In the genomic region with DNA sequence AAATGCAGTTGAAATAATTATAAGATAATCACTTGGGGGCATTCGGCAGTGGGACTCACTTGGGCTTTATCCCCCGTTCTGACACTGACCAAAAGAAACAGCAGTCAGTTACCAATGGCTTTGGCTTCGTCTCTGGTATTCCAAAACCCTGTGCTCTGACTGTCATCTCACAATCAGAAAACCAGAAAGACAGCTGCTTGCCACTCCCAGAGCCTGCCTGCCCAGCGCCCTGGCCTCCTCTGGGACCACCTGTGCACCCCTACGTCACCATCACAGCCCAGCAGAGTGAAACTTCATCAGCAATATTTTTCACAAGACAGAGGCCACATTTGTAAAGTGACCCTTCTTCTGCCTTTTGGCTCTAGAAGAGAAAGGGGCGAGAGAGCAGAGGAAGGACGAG, we compare ENCODE assay signal across 32 cellular contexts.
"Had no signal": no experiment of that assay in that cellular context is flagged by ENCODE, and none has a peak within 500 bp of the region (broad histone marks: within the 10 kb centered on the region; RNA-seq: fewer than 3 reads in every experiment).

No MANE protein-coding gene starts in this region.

- H3K36me3 ChIP-seq: adrenal gland, esophagus squamous epithelium, gastroesophageal sphincter had no signal

- H3K27ac Mint-ChIP-seq: activated CD4-positive, alpha-beta memory T cell treated with anti-CD3 and anti-CD28 coated beads for 36 hours; activated CD4-positive, alpha-beta T cell treated with anti-CD3 and anti-CD28 coated beads for 36 hours; activated CD4-positive, alpha-beta T cell treated with anti-CD3 and anti-CD28 coated beads, Interleukin-2, amount 10 ng/mL, durations not matched to agents 24 days and 14 days; activated CD8-positive, alpha-beta memory T cell treated with anti-CD3 and anti-CD28 coated beads, Interleukin-2, amount 10 ng/mL, durations not matched to agents 7 days and 5 days; activated CD8-positive, alpha-beta T cell treated with anti-CD3 and anti-CD28 coated beads, Interleukin-2, amount 10 ng/mL, durations not matched to agents 7 days and 5 days; activated naive CD4-positive, alpha-beta T cell treated with anti-CD3 and anti-CD28 coated beads for 36 hours; activated naive CD4-positive, alpha-beta T cell treated with anti-CD3 and anti-CD28 coated beads, Interleukin-2, amount 50 U/mL, for 24 hours; activated naive CD8-positive, alpha-beta T cell treated with anti-CD3 and anti-CD28 coated beads for 36 hours; activated naive CD8-positive, alpha-beta T cell treated with anti-CD3 and anti-CD28 coated beads, Interleukin-2, amount 50 U/mL, for 24 hours; activated T-helper 1 cell treated with anti-CD3 and anti-CD28 coated beads, Interleukin-12 subunit alpha, Interleukin-12 subunit beta, Interleukin-2, Interleukin-4 antibody, amounts not matched to agents 30 ng/mL and 10 ng/mL and 1 ng/mL, durations not matched to agents 14 hours and 24 hours and 36 hours; activated T-helper 2 cell treated with anti-CD3 and anti-CD28 coated beads, Interferon-gamma antibody, Interleukin-2, Interleukin-4, amounts not matched to agents 10 μg/mL and 5 μg/mL and 100 μg/mL, durations not matched to agents 14 hours and 24 hours and 36 hours; effector memory CD8-positive, alpha-beta T cell had no signal

- H3K36me3 Mint-ChIP-seq: activated CD4-positive, alpha-beta memory T cell treated with anti-CD3 and anti-CD28 coated beads for 36 hours; activated CD8-positive, alpha-beta memory T cell treated with anti-CD3 and anti-CD28 coated beads, Interleukin-2, amount 10 ng/mL, durations not matched to agents 7 days and 5 days; activated naive CD4-positive, alpha-beta T cell treated with anti-CD3 and anti-CD28 coated beads, Interleukin-2, amount 50 U/mL, for 24 hours; activated naive CD8-positive, alpha-beta T cell treated with anti-CD3 and anti-CD28 coated beads for 36 hours had no signal

- H3K4me1 ChIP-seq: adrenal gland, body of pancreas, esophagus squamous epithelium, gastroesophageal sphincter had no signal

- H3K9me3 ChIP-seq: adrenal gland, body of pancreas, gastroesophageal sphincter had no signal

- DNase-seq: activated CD4-positive, alpha-beta memory T cell treated with anti-CD3 and anti-CD28 coated beads for 36 hours; activated CD4-positive, alpha-beta T cell treated with anti-CD3 and anti-CD28 coated beads for 36 hours; activated CD4-positive, alpha-beta T cell treated with anti-CD3 and anti-CD28 coated beads, Interleukin-2, amount 10 ng/mL, durations not matched to agents 24 days and 14 days; activated CD4-positive, CD25-positive, alpha-beta regulatory T cell; activated CD4-positive, CD25-positive, alpha-beta regulatory T cell treated with anti-CD3 and anti-CD28 coated beads, Interleukin-2, amount 50 U/mL, for 72 hours; activated CD8-positive, alpha-beta memory T cell treated with anti-CD3 and anti-CD28 coated beads, Interleukin-2, amount 10 ng/mL, durations not matched to agents 7 days and 5 days; activated CD8-positive, alpha-beta memory T cell treated with anti-CD3 and anti-CD28 coated beads, Interleukin-2, amount 50 U/mL, for 4 hours; activated CD8-positive, alpha-beta T cell treated with anti-CD3 and anti-CD28 coated beads, Interleukin-2, amount 10 ng/mL, durations not matched to agents 7 days and 5 days; activated effector memory CD4-positive, alpha-beta T cell treated with anti-CD3 and anti-CD28 coated beads, Interleukin-2, amount 50 U/mL, for 16 hours; activated naive CD4-positive, alpha-beta T cell treated with anti-CD3 and anti-CD28 coated beads for 36 hours; activated naive CD8-positive, alpha-beta T cell treated with anti-CD3 and anti-CD28 coated beads for 36 hours; activated naive CD8-positive, alpha-beta T cell treated with anti-CD3 and anti-CD28 coated beads, Interleukin-2, amount 50 U/mL, for 24 hours; activated T-cell treated with anti-CD3 and anti-CD28 coated beads, Interleukin-2, amount 50 U/mL, for 1 hour; activated T-cell treated with anti-CD3 and anti-CD28 coated beads, Interleukin-2, amount 50 U/mL, for 48 hours; adrenal gland; amygdala; aorta; body of pancreas; caudate nucleus; cortex of kidney; dermis blood vessel endothelial cell; effector CD4-positive, alpha-beta T cell; effector memory CD8-positive, alpha-beta T cell; erythroblast; esophagus squamous epithelium; foreskin melanocyte; T-helper 1 cell; T-helper 2 cell had no signal

- H3K4me1 Mint-ChIP-seq: activated CD4-positive, alpha-beta T cell treated with anti-CD3 and anti-CD28 coated beads for 36 hours; activated CD4-positive, alpha-beta T cell treated with anti-CD3 and anti-CD28 coated beads, Interleukin-2, amount 10 ng/mL, durations not matched to agents 24 days and 14 days; activated CD8-positive, alpha-beta memory T cell treated with anti-CD3 and anti-CD28 coated beads, Interleukin-2, amount 10 ng/mL, durations not matched to agents 7 days and 5 days; activated naive CD4-positive, alpha-beta T cell treated with anti-CD3 and anti-CD28 coated beads, Interleukin-2, amount 50 U/mL, for 24 hours; activated naive CD8-positive, alpha-beta T cell treated with anti-CD3 and anti-CD28 coated beads for 36 hours; activated naive CD8-positive, alpha-beta T cell treated with anti-CD3 and anti-CD28 coated beads, Interleukin-2, amount 50 U/mL, for 24 hours had no signal

- H3K4me3 Mint-ChIP-seq: activated CD4-positive, alpha-beta memory T cell treated with anti-CD3 and anti-CD28 coated beads for 36 hours; activated CD4-positive, alpha-beta T cell treated with anti-CD3 and anti-CD28 coated beads for 36 hours; activated CD4-positive, alpha-beta T cell treated with anti-CD3 and anti-CD28 coated beads, Interleukin-2, amount 10 ng/mL, durations not matched to agents 24 days and 14 days; activated CD8-positive, alpha-beta memory T cell treated with anti-CD3 and anti-CD28 coated beads, Interleukin-2, amount 10 ng/mL, durations not matched to agents 7 days and 5 days; activated CD8-positive, alpha-beta T cell treated with anti-CD3 and anti-CD28 coated beads, Interleukin-2, amount 10 ng/mL, durations not matched to agents 7 days and 5 days; activated naive CD4-positive, alpha-beta T cell treated with anti-CD3 and anti-CD28 coated beads for 36 hours; activated naive CD4-positive, alpha-beta T cell treated with anti-CD3 and anti-CD28 coated beads, Interleukin-2, amount 50 U/mL, for 24 hours; activated naive CD8-positive, alpha-beta T cell treated with anti-CD3 and anti-CD28 coated beads for 36 hours; activated naive CD8-positive, alpha-beta T cell treated with anti-CD3 and anti-CD28 coated beads, Interleukin-2, amount 50 U/mL, for 24 hours; activated T-helper 1 cell treated with anti-CD3 and anti-CD28 coated beads, Interleukin-12 subunit alpha, Interleukin-12 subunit beta, Interleukin-2, Interleukin-4 antibody, amounts not matched to agents 30 ng/mL and 10 ng/mL and 1 ng/mL, durations not matched to agents 14 hours and 24 hours and 36 hours; effector memory CD8-positive, alpha-beta T cell had no signal

- H3K27me3 ChIP-seq: adrenal gland, body of pancreas, esophagus squamous epithelium, gastroesophageal sphincter had no signal

- H3K9me3 Mint-ChIP-seq: activated CD4-positive, alpha-beta memory T cell treated with anti-CD3 and anti-CD28 coated beads for 36 hours; activated CD4-positive, alpha-beta T cell treated with anti-CD3 and anti-CD28 coated beads, Interleukin-2, amount 10 ng/mL, durations not matched to agents 24 days and 14 days; activated naive CD4-positive, alpha-beta T cell treated with anti-CD3 and anti-CD28 coated beads, Interleukin-2, amount 50 U/mL, for 24 hours; activated naive CD8-positive, alpha-beta T cell treated with anti-CD3 and anti-CD28 coated beads for 36 hours had no signal

- ATAC-seq: activated CD4-positive, alpha-beta T cell treated with anti-CD3 and anti-CD28 coated beads for 36 hours; activated CD8-positive, alpha-beta memory T cell treated with anti-CD3 and anti-CD28 coated beads, Interleukin-2, amount 10 ng/mL, durations not matched to agents 7 days and 5 days; activated CD8-positive, alpha-beta T cell treated with anti-CD3 and anti-CD28 coated beads, Interleukin-2, amount 10 ng/mL, durations not matched to agents 7 days and 5 days; activated naive CD8-positive, alpha-beta T cell treated with anti-CD3 and anti-CD28 coated beads, Interleukin-2, amount 50 U/mL, for 24 hours; body of pancreas; effector memory CD8-positive, alpha-beta T cell; gastroesophageal sphincter had no signal

- H3K27ac ChIP-seq: adrenal gland, body of pancreas, esophagus squamous epithelium, gastroesophageal sphincter had no signal

- H3K27me3 Mint-ChIP-seq: activated CD4-positive, alpha-beta memory T cell treated with anti-CD3 and anti-CD28 coated beads for 36 hours; activated CD4-positive, alpha-beta T cell treated with anti-CD3 and anti-CD28 coated beads for 36 hours; activated CD4-positive, alpha-beta T cell treated with anti-CD3 and anti-CD28 coated beads, Interleukin-2, amount 10 ng/mL, durations not matched to agents 24 days and 14 days; activated CD8-positive, alpha-beta memory T cell treated with anti-CD3 and anti-CD28 coated beads, Interleukin-2, amount 10 ng/mL, durations not matched to agents 7 days and 5 days; activated naive CD4-positive, alpha-beta T cell treated with anti-CD3 and anti-CD28 coated beads, Interleukin-2, amount 50 U/mL, for 24 hours; activated naive CD8-positive, alpha-beta T cell treated with anti-CD3 and anti-CD28 coated beads for 36 hours; activated naive CD8-positive, alpha-beta T cell treated with anti-CD3 and anti-CD28 coated beads, Interleukin-2, amount 50 U/mL, for 24 hours; effector memory CD8-positive, alpha-beta T cell had no signal

- H3K4me3 ChIP-seq: adrenal gland, body of pancreas, esophagus squamous epithelium, gastroesophageal sphincter had no signal
